In the genomic region with DNA sequence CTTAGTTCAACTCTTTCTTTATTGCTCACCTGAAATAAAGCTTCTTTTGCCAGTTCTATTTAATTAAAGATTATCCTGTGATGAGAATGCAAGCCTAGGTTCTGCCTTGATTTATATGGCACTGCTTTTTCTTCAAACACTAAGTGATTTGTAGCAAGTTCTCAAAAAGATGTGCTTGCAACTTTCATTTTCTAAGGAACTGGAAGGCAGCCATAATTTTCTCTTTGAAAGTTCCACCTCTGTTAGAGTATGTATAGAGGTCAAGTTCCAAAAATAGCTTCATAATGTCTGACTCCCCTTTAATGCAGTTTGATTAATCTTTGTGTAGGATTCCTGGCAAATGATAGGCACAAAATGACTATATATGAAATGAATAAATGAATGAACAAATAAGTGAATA, we compare ENCODE assay signal across 26 cellular contexts.
"Had no signal": no experiment of that assay in that cellular context is flagged by ENCODE, and none has a peak within 500 bp of the region (broad histone marks: within the 10 kb centered on the region; RNA-seq: fewer than 3 reads in every experiment).

No MANE protein-coding gene starts in this region.

- H3K27ac ChIP-seq: colonic mucosa, esophagus squamous epithelium, lower lobe of right lung, neural progenitor cell, prostate gland, right atrium auricular region, suprapubic skin, transverse colon, upper lobe of right lung, uterus had no signal

- H3K27me3 Mint-ChIP-seq: dendritic cell treated with granulocyte-macrophage colony-stimulating factor and Interleukin-4, amounts not matched to agents 40 ng/mL and 50 ng/mL, for 4 days; memory B cell; naive B cell; natural killer cell treated with Interleukin-12 subunit alpha and Interleukin-12 subunit beta and Interleukin-15 and Interleukin-18, amount 100 ng/mL, for 72 hours; stimulated activated naive CD8-positive, alpha-beta T cell treated with anti-CD3 and anti-CD28 coated beads, Interleukin-15, amount 100 ng/mL, for 72 hours had no signal

- DNase-seq: colonic mucosa; effector memory CD4-positive, alpha-beta T cell; esophagus squamous epithelium; hypothalamus; left ventricle myocardium superior; lower lobe of right lung; mucosa of descending colon; naive B cell; stimulated activated CD4-positive, alpha-beta T cell treated with anti-CD3 and anti-CD28 coated beads, Interleukin-12 subunit alpha, Interleukin-12 subunit beta, amount 100 ng/mL, for 4 hours; stimulated activated CD4-positive, alpha-beta T cell treated with anti-CD3 and anti-CD28 coated beads, Interleukin-1b, Interleukin-23, amount 100 ng/mL, for 48 hours; stimulated activated CD4-positive, alpha-beta T cell treated with anti-CD3 and anti-CD28 coated beads, Interleukin-4, amount 100 ng/mL, for 1 hour; stimulated activated CD8-positive, alpha-beta memory T cell treated with anti-CD3 and anti-CD28 coated beads, Interleukin-4, amount 100 ng/mL, for 48 hours; stimulated activated naive CD4-positive, alpha-beta T cell; stimulated activated naive CD8-positive, alpha-beta T cell treated with anti-CD3 and anti-CD28 coated beads, Interleukin-15, amount 100 ng/mL, for 72 hours; transverse colon; upper lobe of right lung; uterus had no signal

- H3K4me3 Mint-ChIP-seq: dendritic cell treated with granulocyte-macrophage colony-stimulating factor and Interleukin-4, amounts not matched to agents 40 ng/mL and 50 ng/mL, for 4 days; memory B cell; naive B cell; natural killer cell treated with Interleukin-12 subunit alpha and Interleukin-12 subunit beta and Interleukin-15 and Interleukin-18, amount 100 ng/mL, for 72 hours; neural progenitor cell; stimulated activated naive CD8-positive, alpha-beta T cell treated with anti-CD3 and anti-CD28 coated beads, Interleukin-15, amount 100 ng/mL, for 72 hours had no signal

- H3K9me3 ChIP-seq: colonic mucosa, esophagus squamous epithelium, lower lobe of right lung, mucosa of descending colon, prostate gland, right atrium auricular region, suprapubic skin, transverse colon, upper lobe of right lung, uterus had no signal

- H3K4me2 ChIP-seq: neural progenitor cell, smooth muscle cell had no signal

- H3K27me3 ChIP-seq: colonic mucosa, esophagus squamous epithelium, neural progenitor cell, right atrium auricular region, suprapubic skin, transverse colon, upper lobe of right lung, uterus had no signal

- H3K9me3 Mint-ChIP-seq: dendritic cell treated with granulocyte-macrophage colony-stimulating factor and Interleukin-4, amounts not matched to agents 40 ng/mL and 50 ng/mL, for 4 days; memory B cell; naive B cell had no signal

- H3K36me3 ChIP-seq: colonic mucosa, esophagus squamous epithelium, lower lobe of right lung, neural progenitor cell, prostate gland, right atrium auricular region, suprapubic skin, transverse colon, upper lobe of right lung, uterus had no signal

- H3K36me3 Mint-ChIP-seq: memory B cell; naive B cell; natural killer cell treated with Interleukin-12 subunit alpha and Interleukin-12 subunit beta and Interleukin-15 and Interleukin-18, amount 100 ng/mL, for 72 hours; neural progenitor cell had no signal

- H3K27ac Mint-ChIP-seq: dendritic cell treated with granulocyte-macrophage colony-stimulating factor and Interleukin-4, amounts not matched to agents 40 ng/mL and 50 ng/mL, for 4 days; memory B cell; naive B cell; natural killer cell treated with Interleukin-12 subunit alpha and Interleukin-12 subunit beta and Interleukin-15 and Interleukin-18, amount 100 ng/mL, for 72 hours; neural progenitor cell; stimulated activated naive CD8-positive, alpha-beta T cell treated with anti-CD3 and anti-CD28 coated beads, Interleukin-15, amount 100 ng/mL, for 72 hours had no signal

- H3K4me1 Mint-ChIP-seq: memory B cell; naive B cell; stimulated activated naive CD8-positive, alpha-beta T cell treated with anti-CD3 and anti-CD28 coated beads, Interleukin-15, amount 100 ng/mL, for 72 hours had no signal

- H2AFZ ChIP-seq: neural progenitor cell had no signal

- H3K4me3 ChIP-seq: colonic mucosa, esophagus squamous epithelium, lower lobe of right lung, mucosa of descending colon, neural progenitor cell, prostate gland, right atrium auricular region, smooth muscle cell, suprapubic skin, transverse colon, upper lobe of right lung, uterus had no signal

- ATAC-seq: left ventricle myocardium superior; mucosa of descending colon; natural killer cell treated with Interleukin-12 subunit alpha and Interleukin-12 subunit beta and Interleukin-15 and Interleukin-18, amount 100 ng/mL, for 72 hours; sciatic nerve; stimulated activated naive CD8-positive, alpha-beta T cell treated with anti-CD3 and anti-CD28 coated beads, Interleukin-15, amount 100 ng/mL, for 72 hours; upper lobe of right lung had no signal

- H3K9ac ChIP-seq: neural progenitor cell had no signal

- H3K4me1 ChIP-seq: colonic mucosa, lower lobe of right lung, prostate gland, right atrium auricular region, suprapubic skin, upper lobe of right lung, uterus had no signal
